ENCODE assay signal across 8 cellular contexts in the genomic region with DNA sequence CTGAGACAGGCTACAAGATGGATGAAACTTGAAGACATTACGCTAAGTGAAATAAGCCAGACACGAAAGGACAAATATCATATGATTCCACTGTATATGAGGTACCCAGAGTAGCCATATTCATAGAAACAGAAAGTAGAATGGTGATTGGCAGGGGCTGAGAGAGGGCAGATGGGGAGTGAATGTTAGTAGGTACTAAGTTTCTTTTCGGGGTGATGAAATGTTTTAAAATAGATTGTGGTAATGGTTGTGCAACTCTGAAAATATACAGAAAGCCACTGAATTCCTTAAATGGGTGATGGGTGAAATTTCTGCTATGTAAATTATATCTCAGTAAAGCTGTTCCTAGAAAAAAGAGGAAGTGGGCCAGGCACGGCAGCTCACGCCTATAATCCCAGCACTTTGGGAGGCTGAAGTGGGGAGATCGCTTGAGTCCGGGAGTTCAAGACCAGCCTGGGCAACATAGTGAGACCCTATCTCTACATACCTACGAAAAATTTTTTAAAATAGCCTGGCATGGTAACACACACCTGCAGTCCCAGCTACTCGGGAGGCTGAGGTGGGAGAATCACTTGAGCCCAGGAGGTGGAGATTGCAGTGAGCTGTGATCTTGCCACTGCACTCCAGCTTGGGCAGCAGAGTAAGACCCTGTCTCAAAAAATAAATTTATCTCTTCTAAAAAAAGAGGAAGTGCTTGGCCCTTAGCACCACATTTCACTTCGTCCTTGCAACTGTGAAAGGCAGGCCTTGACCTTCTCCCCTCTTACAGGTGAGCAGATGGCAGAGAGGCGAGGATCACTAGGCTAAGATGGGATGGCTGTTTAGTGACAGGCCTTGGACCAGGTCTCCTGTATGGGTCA. TPM values are rescaled to one million over a fixed set of nuclear protein-coding genes. Genes with fewer than 3 reads are reported as not detected.
DNase-seq lines count a peak whose midpoint lies in the region; ATAC-seq and TF ChIP-seq lines count a peak whose summit lies in the region.

No MANE protein-coding gene starts in this region.

- H3K9me3 Mint-ChIP-seq in activated CD4-positive, alpha-beta memory T cell treated with anti-CD3 and anti-CD28 coated beads, Interleukin-2, amount 10 ng/mL, durations not matched to agents 7 days and 5 days: peaks cover 2% of the 10 kb centered on the region
- no peaks in the 10 kb centered on the region for H3K9me3 Mint-ChIP-seq in stimulated activated naive CD8-positive, alpha-beta T cell treated with anti-CD3 and anti-CD28 coated beads, Interleukin-15, Interleukin-2, amounts not matched to agents 100 ng/mL and 50 ng/mL, for 24 hours

- peaks cover 17% of the 10 kb centered on the region for H3K27me3 Mint-ChIP-seq in activated CD4-positive, alpha-beta memory T cell treated with anti-CD3 and anti-CD28 coated beads, Interleukin-2, amount 10 ng/mL, durations not matched to agents 7 days and 5 days
- peaks cover 4% of the 10 kb centered on the region for H3K27me3 Mint-ChIP-seq in stimulated activated naive CD8-positive, alpha-beta T cell treated with anti-CD3 and anti-CD28 coated beads, Interleukin-15, Interleukin-2, amounts not matched to agents 100 ng/mL and 50 ng/mL, for 24 hours

- peak overlapping the region; percentile 17 for H3K4me3 Mint-ChIP-seq in activated CD4-positive, alpha-beta memory T cell treated with anti-CD3 and anti-CD28 coated beads, Interleukin-2, amount 10 ng/mL, durations not matched to agents 7 days and 5 days
- H3K4me3 Mint-ChIP-seq in stimulated activated naive CD8-positive, alpha-beta T cell treated with anti-CD3 and anti-CD28 coated beads, Interleukin-15, Interleukin-2, amounts not matched to agents 100 ng/mL and 50 ng/mL, for 24 hours: peak overlapping the region; percentile 53

- peaks cover 8% of the 10 kb centered on the region for H3F3A ChIP-seq in DOHH2 (ENCODE audit: control insufficient read depth, insufficient read depth)

- TF ChIP-seq CTCF in DOHH2 (IDR thresholded peaks at IDR 0.05; ENCODE audit: low read depth, low read length, poor library complexity, severe bottlenecking): no peak

- peaks cover 4% of the 10 kb centered on the region for H3K36me3 Mint-ChIP-seq in activated CD4-positive, alpha-beta memory T cell treated with anti-CD3 and anti-CD28 coated beads, Interleukin-2, amount 10 ng/mL, durations not matched to agents 7 days and 5 days (ENCODE audit: low read depth)
- no peaks in the 10 kb centered on the region for H3K36me3 Mint-ChIP-seq in stimulated activated naive CD8-positive, alpha-beta T cell treated with anti-CD3 and anti-CD28 coated beads, Interleukin-15, Interleukin-2, amounts not matched to agents 100 ng/mL and 50 ng/mL, for 24 hours (ENCODE audit: low read depth)

- H3K4me1 Mint-ChIP-seq in activated CD4-positive, alpha-beta memory T cell treated with anti-CD3 and anti-CD28 coated beads, Interleukin-2, amount 10 ng/mL, durations not matched to agents 7 days and 5 days: peaks cover 43% of the 10 kb centered on the region
- H3K4me1 Mint-ChIP-seq in stimulated activated naive CD8-positive, alpha-beta T cell treated with anti-CD3 and anti-CD28 coated beads, Interleukin-15, Interleukin-2, amounts not matched to agents 100 ng/mL and 50 ng/mL, for 24 hours (ENCODE audit: low read depth): peaks cover 34% of the 10 kb centered on the region

- no peaks in the 10 kb centered on the region for H3K79me2 ChIP-seq in DOHH2 (ENCODE audit: control insufficient read depth, low read length)

- ATAC-seq in GM19452 (IDR thresholded peaks at IDR 0.05; ENCODE audit: unreplicated experiment) (peak; percentile 84), HG03460 (IDR thresholded peaks at IDR 0.05; ENCODE audit: unreplicated experiment) (peak; percentile 85), left ventricle myocardium superior (peak; percentile 33)

- no peaks in the 10 kb centered on the region for H3K9me2 ChIP-seq in DOHH2 (replicated peaks; ENCODE audit: control insufficient read depth, low read length)

- peaks cover 31% of the 10 kb centered on the region for H3K27me3 ChIP-seq in DOHH2 (ENCODE audit: control insufficient read depth, low read length)

- peak overlapping the region; percentile 59 for H3K4me2 ChIP-seq in DOHH2 (ENCODE audit: low read length)

- CTCF ChIA-PET in activated CD4-positive, alpha-beta memory T cell treated with anti-CD3 and anti-CD28 coated beads, Interleukin-2, amount 10 ng/mL, durations not matched to agents 7 days and 5 days (lab: Charles Lee): interaction anchor here (0.6 to 3.6 kb wide), 6 partner anchors 8 to 357 kb away, joined by 3 to 17 read pairs (median 3); a partner anchor contains a TSS

- H3K9me3 ChIP-seq in DOHH2 (ENCODE audit: control insufficient read depth, insufficient read depth, low read length): peaks cover 3% of the 10 kb centered on the region

- peak overlapping the region; percentile 43 for H3K4me3 ChIP-seq in DOHH2 (ENCODE audit: low read length)

- intact Hi-C loops in left ventricle myocardium superior (cut with micrococcal nuclease): loop anchor here (10.0 kb wide), 1 partner anchor 184 kb away; a partner anchor contains a TSS

- H4K20me1 ChIP-seq in DOHH2 (ENCODE audit: control insufficient read depth, insufficient read depth, low read depth, low read length): no peaks in the 10 kb centered on the region

- H3K36me3 ChIP-seq in DOHH2 (ENCODE audit: control insufficient read depth, low read length): no peaks in the 10 kb centered on the region

- DNase-seq in activated CD4-positive, alpha-beta memory T cell treated with anti-CD3 and anti-CD28 coated beads, Interleukin-2, amount 10 ng/mL, durations not matched to agents 7 days and 5 days: no peak
- DNase-seq in left ventricle myocardium superior (peak; percentile 54), NCI-H446 treated with DMSO at 0.1 percent for 48 hours (lab: John Stamatoyannopoulos, UW) (no peak), cerebellum (ENCODE audit: low spot score) (no peak)

- H3K27ac ChIP-seq in DOHH2 (ENCODE audit: low read depth, low read length): peak overlapping the region; percentile 15; the same call in 1 of the 2 replicates

- peaks cover 30% of the 10 kb centered on the region for H3K4me1 ChIP-seq in DOHH2 (ENCODE audit: control insufficient read depth, low read length)

- peak overlapping the region; percentile 62 for H3K27ac Mint-ChIP-seq in activated CD4-positive, alpha-beta memory T cell treated with anti-CD3 and anti-CD28 coated beads, Interleukin-2, amount 10 ng/mL, durations not matched to agents 7 days and 5 days
- H3K27ac Mint-ChIP-seq in stimulated activated naive CD8-positive, alpha-beta T cell treated with anti-CD3 and anti-CD28 coated beads, Interleukin-15, Interleukin-2, amounts not matched to agents 100 ng/mL and 50 ng/mL, for 24 hours: peak overlapping the region; percentile 88

- POLR2A ChIA-PET in activated CD4-positive, alpha-beta memory T cell treated with anti-CD3 and anti-CD28 coated beads, Interleukin-2, amount 10 ng/mL, durations not matched to agents 7 days and 5 days (lab: Charles Lee): interaction anchor here (1.0 to 1.4 kb wide), 8 partner anchors 8 to 175 kb away, joined by 3 to 6 read pairs (median 4); a partner anchor contains a TSS

RNA-seq across cellular contexts. Expression of a gene that starts 16.0 kb away (rescaled TPM):
- total RNA-seq in activated CD4-positive, alpha-beta memory T cell treated with anti-CD3 and anti-CD28 coated beads, Interleukin-2, amount 10 ng/mL, durations not matched to agents 7 days and 5 days: 10 to 100 TPM; 24.9 to 25.3 TPM
- total RNA-seq in left ventricle myocardium superior (9.8 TPM), cerebellum (9.6 TPM)

Comparison
In these comparisons a context has a peak if more than half of its experiments do, and no peak if none do; other contexts are left out.
1. ATAC-seq: peak in every context shown above with its lines; median percentile 85 in HG03460; 84 in GM19452; 33 in left ventricle myocardium superior.